Comparison of ENCODE assay signal across 1 cellular context in genomic region chr3:5143459-5143858, GRCh38.
TF ChIP-seq lines count a peak whose summit lies in the region.

No MANE protein-coding gene starts in this region.

TF ChIP-seq in K562, 482 proteins besides CTCF, POLR2A, EP300 and RAD21:
- TF ChIP-seq YY1 (IDR thresholded peaks at IDR 0.05; ENCODE audit: borderline replicate concordance in 1 of 3, control insufficient read depth in 1 of 3, extremely low read depth in 1 of 3, insufficient read depth in 3 of 3, insufficient read length in 1 of 3, insufficient replicate concordance in 2 of 3, low read depth in 1 of 3, low read length in 2 of 3) (peak in 1 of 3 experiments; percentile 51), ZNF224 (CRISPR knock-in tag; IDR thresholded peaks at IDR 0.05) (no peak), HDAC1 (IDR thresholded peaks at IDR 0.05) (no peak), KDM2B (CRISPR knock-in tag; IDR thresholded peaks at IDR 0.05) (no peak), NR2C1 (IDR thresholded peaks at IDR 0.05) (no peak), NR2C1 (tag; IDR thresholded peaks at IDR 0.05) (0 out of 2 replicates have a peak, but pooled peaks have one; percentile 5), HNRNPH1 (optimal IDR thresholded peaks at IDR 0.05; ENCODE audit: low read depth, low read length) (no peak), ZNF280A (IDR thresholded peaks at IDR 0.05; ENCODE audit: low read depth, partially characterized antibody) (no peak), NFATC3 (IDR thresholded peaks at IDR 0.05) (no peak), ZNF143 (CRISPR knock-in tag; IDR thresholded peaks at IDR 0.05) (no peak), TARDBP (IDR thresholded peaks at IDR 0.05) (no peak), HMBOX1 (IDR thresholded peaks at IDR 0.05) (peak; percentile 94), POLR3A (IDR thresholded peaks at IDR 0.05; ENCODE audit: borderline replicate concordance, extremely low read depth, insufficient read depth, insufficient read length) (no peak), NFIX (CRISPR knock-in tag; IDR thresholded peaks at IDR 0.05; ENCODE audit: low read depth) (no peak), HMG20B (CRISPR knock-in tag; IDR thresholded peaks at IDR 0.05) (no peak), SMAD2 (IDR thresholded peaks at IDR 0.05; ENCODE audit: low read depth, low read length) (no peak), ZNF140 (CRISPR knock-in tag; IDR thresholded peaks at IDR 0.05) (no peak), SMARCE1 (IDR thresholded peaks at IDR 0.05) (no peak), KHSRP (IDR thresholded peaks at IDR 0.05) (no peak), LCOR (CRISPR knock-in tag; IDR thresholded peaks at IDR 0.05) (no peak)
